Comparison of ENCODE assay signal across 8 cellular contexts in the genomic region with DNA sequence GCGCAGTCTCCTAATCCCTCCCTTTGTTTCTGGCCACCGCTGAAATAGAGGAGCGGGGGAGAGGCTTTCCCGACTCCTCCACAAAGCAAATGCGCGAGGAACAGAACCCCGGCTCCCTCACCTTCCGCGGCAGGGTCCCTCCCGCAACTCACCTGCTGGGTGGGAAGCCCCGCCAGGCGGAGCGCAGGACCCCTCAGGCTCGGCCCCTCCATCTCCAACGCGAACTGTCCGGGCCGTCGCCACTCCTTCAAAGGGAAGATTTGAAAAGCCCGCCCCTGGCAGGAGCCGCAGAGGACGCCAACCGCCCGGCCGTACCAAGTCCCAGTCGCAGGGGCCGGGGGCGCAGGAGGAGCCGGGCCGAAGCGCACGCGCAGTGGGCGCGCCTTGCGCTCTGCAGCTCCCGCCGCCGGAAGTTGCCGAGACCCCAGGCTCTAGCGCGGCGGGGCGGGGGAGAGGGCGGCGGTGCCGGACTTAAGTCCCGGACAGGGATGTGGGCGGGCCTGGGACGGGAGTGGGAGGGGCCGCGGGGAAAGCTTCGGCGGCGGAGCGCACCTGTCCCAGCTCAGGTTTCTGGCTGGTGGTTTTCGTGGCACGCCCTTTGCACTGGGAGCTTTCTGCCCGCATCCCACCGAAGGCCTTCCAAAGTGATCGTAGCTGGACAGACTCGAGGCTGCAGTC. TPM values are rescaled to one million over a fixed set of nuclear protein-coding genes. Genes with fewer than 3 reads are reported as not detected.
DNase-seq lines count a peak whose midpoint lies in the region; ATAC-seq, FAIRE-seq and TF ChIP-seq lines count a peak whose summit lies in the region.

A gene with protein sequence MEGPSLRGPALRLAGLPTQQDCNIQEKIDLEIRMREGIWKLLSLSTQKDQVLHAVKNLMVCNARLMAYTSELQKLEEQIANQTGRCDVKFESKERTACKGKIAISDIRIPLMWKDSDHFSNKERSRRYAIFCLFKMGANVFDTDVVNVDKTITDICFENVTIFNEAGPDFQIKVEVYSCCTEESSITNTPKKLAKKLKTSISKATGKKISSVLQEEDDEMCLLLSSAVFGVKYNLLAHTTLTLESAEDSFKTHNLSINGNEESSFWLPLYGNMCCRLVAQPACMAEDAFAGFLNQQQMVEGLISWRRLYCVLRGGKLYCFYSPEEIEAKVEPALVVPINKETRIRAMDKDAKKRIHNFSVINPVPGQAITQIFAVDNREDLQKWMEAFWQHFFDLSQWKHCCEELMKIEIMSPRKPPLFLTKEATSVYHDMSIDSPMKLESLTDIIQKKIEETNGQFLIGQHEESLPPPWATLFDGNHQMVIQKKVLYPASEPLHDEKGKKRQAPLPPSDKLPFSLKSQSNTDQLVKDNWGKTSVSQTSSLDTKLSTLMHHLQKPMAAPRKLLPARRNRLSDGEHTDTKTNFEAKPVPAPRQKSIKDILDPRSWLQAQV (minus strand): TSS at position 446 of the 678 bp plus-strand sequence. CDS start 234 bp downstream, at position 212.

- peak within 1 kb of the TSS; percentile 81 for H3K27ac Mint-ChIP-seq in GM23338
- H3K27ac Mint-ChIP-seq in activated naive CD8-positive, alpha-beta T cell treated with anti-CD3 and anti-CD28 coated beads, Interleukin-2, amount 10 ng/mL, durations not matched to agents 7 days and 5 days, result peak within 1 kb of the TSS; percentile 17

- intact Hi-C loops in pancreas (cut with DNase I), result no loop called here
- intact Hi-C loops in tibial artery (cut with DNase I; ENCODE audit: low total_unique reads), result no loop called here

- DNase-seq in DMS53 treated with DMSO at 0.1 percent for 48 hours (lab: John Stamatoyannopoulos, UW; ENCODE audit: unreplicated experiment) (peak; percentile 90), GM23338 (ENCODE audit: low spot score) (peak; percentile 99), MG63 (peak; percentile 73), cardiac muscle cell (ENCODE audit: low read depth in 1 of 2, low spot score in 1 of 2) (peak; percentile 83 to 99), pancreas (peak; percentile 81 to 92 (median 84)), tibial artery (peak; percentile 30 to 74)
- peak; percentile 79 for DNase-seq in activated naive CD8-positive, alpha-beta T cell treated with anti-CD3 and anti-CD28 coated beads, Interleukin-2, amount 10 ng/mL, durations not matched to agents 7 days and 5 days

- 1% methylated on average over 59 to 62 of the region's 62 CpGs for WGBS in pancreas, 2 donors

- no peak for FAIRE-seq in pancreas (lab: Jason Lieb, UNC)

- H4K20me1 ChIP-seq in GM23338 (replicated peaks; ENCODE audit: insufficient read depth), result peaks cover 6% of the 10 kb centered on the region

- H3K4me1 Mint-ChIP-seq in GM23338, result peaks cover 32% of the 10 kb centered on the region
- peaks cover 13% of the 10 kb centered on the region for H3K4me1 Mint-ChIP-seq in activated naive CD8-positive, alpha-beta T cell treated with anti-CD3 and anti-CD28 coated beads, Interleukin-2, amount 10 ng/mL, durations not matched to agents 7 days and 5 days

- 0 out of 2 replicates have a peak, but pooled peaks cover 2% of the 10 kb centered on the region for H3F3A ChIP-seq in GM23338 (replicated peaks; ENCODE audit: low read depth)

- H2AFZ ChIP-seq in GM23338, result peak within 1 kb of the TSS; percentile 100

- peaks cover 40% of the 10 kb centered on the region for H3K79me2 ChIP-seq in GM23338 (replicated peaks; ENCODE audit: insufficient read depth)

- peak within 1 kb of the TSS; percentile 96 for H3K4me3 Mint-ChIP-seq in GM23338
- peak within 1 kb of the TSS; percentile 84 for H3K4me3 Mint-ChIP-seq in activated naive CD8-positive, alpha-beta T cell treated with anti-CD3 and anti-CD28 coated beads, Interleukin-2, amount 10 ng/mL, durations not matched to agents 7 days and 5 days

- TF ChIP-seq CTCF in GM23338 (conservative IDR thresholded peaks at IDR 0.05; ENCODE audit: low read depth in 2 of 2), result no peak
- no peak for TF ChIP-seq CTCF in cardiac muscle cell (IDR thresholded peaks at IDR 0.05; ENCODE audit: low read depth, low read length)
- TF ChIP-seq CTCF in pancreas (IDR thresholded peaks at IDR 0.05), result no peak
- TF ChIP-seq CTCF in tibial artery (IDR thresholded peaks at IDR 0.05), result no peak

- peaks cover 23% of the 10 kb centered on the region for H3K4me1 ChIP-seq in GM23338 (ENCODE audit: insufficient read depth)
- no peaks in the 10 kb centered on the region for H3K4me1 ChIP-seq in cardiac muscle cell (ENCODE audit: low read depth)
- H3K4me1 ChIP-seq in pancreas, result peaks cover 0 to 2% (median 0%) of the 10 kb centered on the region in 3 donors
- H3K4me1 ChIP-seq in tibial artery, result peaks cover 0 to 14% (median 9%) of the 10 kb centered on the region in 4 donors

- H3K27ac ChIP-seq in GM23338 (ENCODE audit: low read depth) (peak within 1 kb of the TSS; percentile 92), cardiac muscle cell (peak within 1 kb of the TSS; percentile 32), pancreas (peak within 1 kb of the TSS in 1 of 4 donors; percentile 20), tibial artery (peak within 1 kb of the TSS in 1 of 2 donors; percentile 13)

- H3K27me3 ChIP-seq in GM23338 (ENCODE audit: insufficient read depth), result peaks cover 8% of the 10 kb centered on the region; the same call in 1 of the 2 replicates
- peaks cover 5% of the 10 kb centered on the region for H3K27me3 ChIP-seq in MG63
- H3K27me3 ChIP-seq in cardiac muscle cell, result peaks cover 21% of the 10 kb centered on the region
- H3K27me3 ChIP-seq in pancreas, result no peaks in the 10 kb centered on the region
- H3K27me3 ChIP-seq in tibial artery, result no peaks in the 10 kb centered on the region

- H3K36me3 ChIP-seq in GM23338 (ENCODE audit: insufficient read depth) (no peaks in the 10 kb centered on the region), MG63 (no peaks in the 10 kb centered on the region), cardiac muscle cell (no peaks in the 10 kb centered on the region), pancreas (no peaks in the 10 kb centered on the region), tibial artery (no peaks in the 10 kb centered on the region)

- H3K4me3 ChIP-seq in GM23338 (peak within 1 kb of the TSS; percentile 94), MG63 (peak within 1 kb of the TSS; percentile 68), cardiac muscle cell (peak within 1 kb of the TSS; percentile 75), pancreas (peak within 1 kb of the TSS; percentile 50 to 73 (median 64)), tibial artery (peak within 1 kb of the TSS; percentile 66 to 67)

- ATAC-seq in GM23338, result peak; percentile 94
- peak; percentile 90 for ATAC-seq in SK-N-SH treated with all-trans-retinoic acid at 6 μM for 48 hours
- ATAC-seq in activated naive CD8-positive, alpha-beta T cell treated with anti-CD3 and anti-CD28 coated beads, Interleukin-2, amount 10 ng/mL, durations not matched to agents 7 days and 5 days (ENCODE audit: low read depth), result peak; percentile 81
- ATAC-seq in pancreas, result peak; percentile 96

- H3K9me3 ChIP-seq in MG63, result no peaks in the 10 kb centered on the region
- H3K9me3 ChIP-seq in cardiac muscle cell (ENCODE audit: low read depth), result no peaks in the 10 kb centered on the region
- no peaks in the 10 kb centered on the region for H3K9me3 ChIP-seq in pancreas
- H3K9me3 ChIP-seq in tibial artery, result no peaks in the 10 kb centered on the region

- no peaks in the 10 kb centered on the region for H3K9me2 ChIP-seq in GM23338 (ENCODE audit: insufficient read depth)

- peak within 1 kb of the TSS; percentile 89 for H3K4me2 ChIP-seq in GM23338

- POLR2A ChIA-PET in activated naive CD8-positive, alpha-beta T cell treated with anti-CD3 and anti-CD28 coated beads, Interleukin-2, amount 10 ng/mL, durations not matched to agents 7 days and 5 days (lab: Charles Lee), result interaction anchor here (1.3 kb wide), 1 partner anchor 230 kb away, joined by 4 read pairs; no protein-coding TSS in a partner anchor

- no peaks in the 10 kb centered on the region for H3K9me3 Mint-ChIP-seq in GM23338
- H3K9me3 Mint-ChIP-seq in activated naive CD8-positive, alpha-beta T cell treated with anti-CD3 and anti-CD28 coated beads, Interleukin-2, amount 10 ng/mL, durations not matched to agents 7 days and 5 days, result no peaks in the 10 kb centered on the region

- no peaks in the 10 kb centered on the region for H3K36me3 Mint-ChIP-seq in GM23338 (ENCODE audit: low read depth)
- no peaks in the 10 kb centered on the region for H3K36me3 Mint-ChIP-seq in activated naive CD8-positive, alpha-beta T cell treated with anti-CD3 and anti-CD28 coated beads, Interleukin-2, amount 10 ng/mL, durations not matched to agents 7 days and 5 days

- peaks cover 2% of the 10 kb centered on the region for H3K27me3 Mint-ChIP-seq in GM23338 (ENCODE audit: insufficient read depth, low read depth, poor library complexity)
- H3K27me3 Mint-ChIP-seq in activated naive CD8-positive, alpha-beta T cell treated with anti-CD3 and anti-CD28 coated beads, Interleukin-2, amount 10 ng/mL, durations not matched to agents 7 days and 5 days, result peaks cover 45% of the 10 kb centered on the region

TF ChIP-seq in GM23338, 12 proteins besides CTCF, POLR2A, EP300 and RAD21 (continues in another document):
- no peak for TF ChIP-seq STAT1 (IDR thresholded peaks at IDR 0.05; ENCODE audit: unreplicated experiment)

TF ChIP-seq in SK-N-SH treated with all-trans-retinoic acid at 6 μM for 48 hours, 23 proteins besides CTCF, POLR2A, EP300 and RAD21 (continues in another document):
- no peak for TF ChIP-seq GLIS3 (CRISPR knock-in tag; IDR thresholded peaks at IDR 0.05)
- TF ChIP-seq OSR1 (CRISPR knock-in tag; IDR thresholded peaks at IDR 0.05), result no peak
- TF ChIP-seq ZNF565 (CRISPR knock-in tag; conservative IDR thresholded peaks at IDR 0.05; ENCODE audit: low read depth), result no peak

RNA-seq across cellular contexts. Expression of the gene that starts here (rescaled TPM):
- 23.6 and 25.4 TPM in 2 replicates for total RNA-seq in GM23338 (2014; rRNA removed; shearing (Covaris generic))
- polyA plus RNA-seq in GM23338 (2016; fragmentation: Nextera tagmentation; extraction: Ambion mirVana), result 11.7 and 15.3 TPM in 2 replicates
- 1.3 and 2.7 TPM in 2 replicates for total RNA-seq in MG63 (2014; rRNA removed; shearing (Covaris generic); ENCODE audit: low replicate concordance)
- 1 to 10 TPM; 3.6 to 4.1 TPM for total RNA-seq in activated naive CD8-positive, alpha-beta T cell treated with anti-CD3 and anti-CD28 coated beads, Interleukin-2, amount 10 ng/mL, durations not matched to agents 7 days and 5 days
- total RNA-seq in cardiac muscle cell, result 1.2 and 4.4 TPM in 2 replicates
- polyA plus RNA-seq in cardiac muscle cell, result 1.1 and 5.3 TPM in 2 replicates
- total RNA-seq in pancreas, result under 1 TPM in 5 of 6 donors, not detected in 1; 0.04 to 0.31 (median 0.14) TPM
- polyA plus RNA-seq in pancreas, result under 1 TPM; 0.16 to 0.19 TPM

Comparison
In these comparisons a context has a peak if more than half of its experiments do, and no peak if none do; other contexts are left out.
1. Peak in DNase-seq, ATAC-seq and H3K4me3 ChIP-seq in pancreas; RNA of the gene not detected or under 1 TPM.